6 cellular contexts compared by ENCODE assay signal in genomic region chr20:4295226-4295625, GRCh38. TPM values are rescaled to one million over a fixed set of nuclear protein-coding genes. Genes with fewer than 3 reads are reported as not detected.
"Had no signal": no experiment of that assay in that cellular context is flagged by ENCODE, and none has a peak within 500 bp of the region (broad histone marks: within the 10 kb centered on the region; RNA-seq: fewer than 3 reads in every experiment).

No MANE protein-coding gene starts in this region.

- DNase-seq: H9, HCEC 1CT, IMR-90 had no signal

- H3K4me2 ChIP-seq: GM23338 had no signal

- H3K4me3 ChIP-seq: GM23338, K562 had no signal

- H2AFZ ChIP-seq: GM23338 had no signal

RNA-seq across cellular contexts. Expression of gene ADRA1D, which starts 46.1 kb away (rescaled TPM):
- total RNA-seq: HT-29 had no signal
- polyA plus RNA-seq: GM23338 had no signal
